Comparison of ENCODE assay signal across 1 cellular context in the genomic region with DNA sequence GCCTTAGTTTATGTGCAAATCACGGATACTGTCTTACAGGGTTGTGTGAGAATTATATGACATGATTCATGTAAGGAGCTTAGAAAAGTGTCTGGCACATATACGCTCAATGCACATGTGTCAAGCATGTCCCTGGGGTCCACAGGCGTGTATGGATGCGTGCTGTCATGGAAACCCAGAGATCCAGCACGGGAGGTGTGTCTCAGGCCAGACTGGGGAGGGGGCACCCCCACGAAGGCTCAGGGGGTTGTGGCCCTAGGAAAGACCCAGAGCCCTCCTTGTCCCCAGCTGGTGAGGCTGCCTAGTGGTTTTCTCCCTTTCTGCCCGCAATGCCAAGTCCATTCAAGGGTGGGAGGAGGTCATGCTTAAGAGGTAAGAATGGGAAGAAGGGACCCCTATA.
TF ChIP-seq lines count a peak whose summit lies in the region.

No MANE protein-coding gene starts in this region.

TF ChIP-seq in HepG2, 621 proteins besides CTCF, POLR2A, EP300 and RAD21 (continued from another document):
- TF ChIP-seq KDM5A (IDR thresholded peaks at IDR 0.05; ENCODE audit: borderline replicate concordance, low read length) (no peak), FOSL2 (CRISPR knock-in tag; IDR thresholded peaks at IDR 0.05) (no peak), KAT2B (IDR thresholded peaks at IDR 0.05; ENCODE audit: borderline replicate concordance, low read depth, low read length) (no peak), ONECUT2 (CRISPR knock-in tag; IDR thresholded peaks at IDR 0.05) (no peak), PHF8 (CRISPR knock-in tag; IDR thresholded peaks at IDR 0.05) (no peak), SAP130 (CRISPR knock-in tag; IDR thresholded peaks at IDR 0.05; ENCODE audit: low read depth) (no peak), LCORL (IDR thresholded peaks at IDR 0.05) (no peak), LCORL (CRISPR knock-in tag; IDR thresholded peaks at IDR 0.05) (no peak), BCL6 (CRISPR knock-in tag; IDR thresholded peaks at IDR 0.05) (no peak), TMF1 (CRISPR knock-in tag; IDR thresholded peaks at IDR 0.05; ENCODE audit: low read depth) (no peak), ZMYM2 (CRISPR knock-in tag; IDR thresholded peaks at IDR 0.05) (no peak), TBX3 (IDR thresholded peaks at IDR 0.05; ENCODE audit: borderline replicate concordance) (no peak), MIER3 (CRISPR knock-in tag; IDR thresholded peaks at IDR 0.05; ENCODE audit: borderline replicate concordance) (no peak), RBFOX2 (IDR thresholded peaks at IDR 0.05; ENCODE audit: low read depth, low read length) (no peak)
- TF ChIP-seq, protein P1, sequence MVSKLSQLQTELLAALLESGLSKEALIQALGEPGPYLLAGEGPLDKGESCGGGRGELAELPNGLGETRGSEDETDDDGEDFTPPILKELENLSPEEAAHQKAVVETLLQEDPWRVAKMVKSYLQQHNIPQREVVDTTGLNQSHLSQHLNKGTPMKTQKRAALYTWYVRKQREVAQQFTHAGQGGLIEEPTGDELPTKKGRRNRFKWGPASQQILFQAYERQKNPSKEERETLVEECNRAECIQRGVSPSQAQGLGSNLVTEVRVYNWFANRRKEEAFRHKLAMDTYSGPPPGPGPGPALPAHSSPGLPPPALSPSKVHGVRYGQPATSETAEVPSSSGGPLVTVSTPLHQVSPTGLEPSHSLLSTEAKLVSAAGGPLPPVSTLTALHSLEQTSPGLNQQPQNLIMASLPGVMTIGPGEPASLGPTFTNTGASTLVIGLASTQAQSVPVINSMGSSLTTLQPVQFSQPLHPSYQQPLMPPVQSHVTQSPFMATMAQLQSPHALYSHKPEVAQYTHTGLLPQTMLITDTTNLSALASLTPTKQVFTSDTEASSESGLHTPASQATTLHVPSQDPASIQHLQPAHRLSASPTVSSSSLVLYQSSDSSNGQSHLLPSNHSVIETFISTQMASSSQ (IDR thresholded peaks at IDR 0.05; ENCODE audit: low read depth), result no peak
- TF ChIP-seq, protein P1 (CRISPR knock-in tag; IDR thresholded peaks at IDR 0.05; ENCODE audit: borderline replicate concordance), result no peak
- TF ChIP-seq, protein P2, sequence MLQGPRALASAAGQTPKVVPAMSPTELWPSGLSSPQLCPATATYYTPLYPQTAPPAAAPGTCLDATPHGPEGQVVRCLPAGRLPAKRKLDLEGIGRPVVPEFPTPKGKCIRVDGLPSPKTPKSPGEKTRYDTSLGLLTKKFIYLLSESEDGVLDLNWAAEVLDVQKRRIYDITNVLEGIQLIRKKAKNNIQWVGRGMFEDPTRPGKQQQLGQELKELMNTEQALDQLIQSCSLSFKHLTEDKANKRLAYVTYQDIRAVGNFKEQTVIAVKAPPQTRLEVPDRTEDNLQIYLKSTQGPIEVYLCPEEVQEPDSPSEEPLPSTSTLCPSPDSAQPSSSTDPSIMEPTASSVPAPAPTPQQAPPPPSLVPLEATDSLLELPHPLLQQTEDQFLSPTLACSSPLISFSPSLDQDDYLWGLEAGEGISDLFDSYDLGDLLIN (CRISPR knock-in tag; IDR thresholded peaks at IDR 0.05; ENCODE audit: borderline replicate concordance), result no peak
